Comparison of ENCODE assay signal across 26 cellular contexts in genomic region chr13:50322006-50322405, GRCh38.
DNase-seq lines count a peak whose midpoint lies in the region; ATAC-seq and TF ChIP-seq lines count a peak whose summit lies in the region.
"Had no signal": no experiment of that assay in that cellular context is flagged by ENCODE, and none has a peak within 500 bp of the region (broad histone marks: within the 10 kb centered on the region; RNA-seq: fewer than 3 reads in every experiment).

No MANE protein-coding gene starts in this region.

- POLR2A ChIA-PET in Panc1 (lab: Charles Lee): no interaction called here
- POLR2A ChIA-PET in CD4-positive, alpha-beta memory T cell (lab: Charles Lee; ENCODE audit: partially characterized antibody): no interaction called here
- POLR2A ChIA-PET in PC-9 (lab: Charles Lee; ENCODE audit: unreplicated experiment): no interaction called here

- peaks cover 27% of the 10 kb centered on the region for H3F3A ChIP-seq in PC-9 (ENCODE audit: insufficient read depth, low read depth)

- H2AFZ ChIP-seq in PC-9: no peak overlapping the region

- no peaks in the 10 kb centered on the region for H3K27me3 Mint-ChIP-seq in CD4-positive, alpha-beta memory T cell

- DNase-seq in GF-D8 (lab: John Stamatoyannopoulos, UW) (peak; percentile 55), NB4 (ENCODE audit: low read depth) (peak; percentile 69), Panc1 (ENCODE audit: low read depth, low spot score) (no peak), NCI-H2196 treated with DMSO at 0.1 percent for 48 hours (lab: John Stamatoyannopoulos, UW; ENCODE audit: unreplicated experiment) (no peak), PC-9 (no peak)
- DNase-seq in CD4-positive, alpha-beta memory T cell: no peak
- DNase-seq: BE2C, DMS153, DND-41, HCEC 1CT, IMR-90, KG1, MM.1S, NCI-H1105 treated with DMSO at 0.1 percent for 48 hours, NCI-H146, NCI-H1930, NCI-H2107, NCI-H446, NCI-H524 treated with DMSO at 0.1 percent for 48 hours, NCI-H774, SW 1271, T-helper 9 cell had no signal

- intact Hi-C loops in Panc1 (cut with micrococcal nuclease; ENCODE audit: unreplicated experiment): loop anchor here (5.0 kb wide), 1 partner anchor 190 kb away; no protein-coding TSS in a partner anchor
- intact Hi-C loops in CD4-positive, alpha-beta memory T cell (cut with micrococcal nuclease): no loop called here
- intact Hi-C loops in PC-9 (cut with micrococcal nuclease; ENCODE audit: unreplicated experiment): loop anchor here (5.0 kb wide), 1 partner anchor 240 kb away; no protein-coding TSS in a partner anchor

- H3K4me3 ChIP-seq in NB4 (ENCODE audit: low read depth, low read length): no peak overlapping the region
- no peak overlapping the region for H3K4me3 ChIP-seq in Panc1 (ENCODE audit: low read depth in 2 of 2, low read length in 2 of 2)
- H3K4me3 ChIP-seq in CD4-positive, alpha-beta memory T cell (ENCODE audit: low read length in 2 of 2): no peak overlapping the region
- no peak overlapping the region for H3K4me3 ChIP-seq in PC-9
- H3K4me3 ChIP-seq: SJSA1 had no signal

- H3K4me1 Mint-ChIP-seq in CD4-positive, alpha-beta memory T cell: peaks cover 28 to 33% (median 31%) of the 10 kb centered on the region in 4 donors

- no peaks in the 10 kb centered on the region for H3K79me2 ChIP-seq in PC-9 (ENCODE audit: low read depth)

- in situ Hi-C loops in Panc1 (cut with HindIII; ENCODE audit: low pct_unique_long_range_greater_than_20kb, low sequenced_read_pairs): no loop called here

- H3K36me3 Mint-ChIP-seq in CD4-positive, alpha-beta memory T cell: no peaks in the 10 kb centered on the region
- H3K36me3 Mint-ChIP-seq: CD14-positive monocyte had no signal

- H3K27ac Mint-ChIP-seq in CD4-positive, alpha-beta memory T cell: no peak overlapping the region
- H3K27ac Mint-ChIP-seq: T-helper 1 cell treated with Interleukin-12 subunit alpha and Interleukin-12 subunit beta and Interleukin-4 antibody, amounts not matched to agents 30 μg/mL and 1 μg/mL, for 36 hours had no signal

- BruUV-seq in Panc1 (replicated peaks; lab: Mats Ljungman, UMichigan): no TSS peak
- BruUV-seq in PC-9 (replicated peaks; lab: Mats Ljungman, UMichigan): no TSS peak

- peaks cover 0 to 10% (median 3%) of the 10 kb centered on the region in 8 donors for H3K9me3 Mint-ChIP-seq in CD4-positive, alpha-beta memory T cell
- H3K9me3 Mint-ChIP-seq: T-helper 1 cell treated with Interleukin-12 subunit alpha and Interleukin-12 subunit beta and Interleukin-4 antibody, amounts not matched to agents 30 μg/mL and 1 μg/mL, for 36 hours had no signal

- TF ChIP-seq CTCF in NB4 (IDR thresholded peaks at IDR 0.05; ENCODE audit: low read depth, low read length) (no peak), Panc1 (IDR thresholded peaks at IDR 0.05) (no peak), PC-9 (conservative IDR thresholded peaks at IDR 0.05) (no peak)

- no peak overlapping the region for H3K4me3 Mint-ChIP-seq in CD4-positive, alpha-beta memory T cell
- H3K4me3 Mint-ChIP-seq: CD14-positive monocyte; T-helper 1 cell treated with Interleukin-12 subunit alpha and Interleukin-12 subunit beta and Interleukin-4 antibody, amounts not matched to agents 30 μg/mL and 1 μg/mL, for 36 hours had no signal

- ATAC-seq in Panc1 (no peak), GM21367 (IDR thresholded peaks at IDR 0.05; ENCODE audit: unreplicated experiment) (no peak)

- no peaks in the 10 kb centered on the region for H3K9me3 ChIP-seq in Panc1 (ENCODE audit: control insufficient read depth, insufficient read depth, low read depth, low read length)
- no peaks in the 10 kb centered on the region for H3K9me3 ChIP-seq in CD4-positive, alpha-beta memory T cell (ENCODE audit: control insufficient read depth in 1 of 2, low read length in 2 of 2)
- H3K9me3 ChIP-seq in PC-9 (ENCODE audit: insufficient read depth, low read depth): peaks cover 16% of the 10 kb centered on the region
- H3K9me3 ChIP-seq: BE2C, SJSA1 had no signal

- H3K27me3 ChIP-seq in Panc1 (ENCODE audit: control insufficient read depth, insufficient read depth, low read length) (no peaks in the 10 kb centered on the region), PC-9 (ENCODE audit: insufficient read depth, low read depth) (no peaks in the 10 kb centered on the region)
- no peaks in the 10 kb centered on the region for H3K27me3 ChIP-seq in CD4-positive, alpha-beta memory T cell (ENCODE audit: insufficient read depth, low read length)
- H3K27me3 ChIP-seq: BE2C, SJSA1 had no signal

- no peaks in the 10 kb centered on the region for H4K20me1 ChIP-seq in PC-9 (ENCODE audit: insufficient read depth)

- H3K4me2 ChIP-seq in PC-9: no peak overlapping the region

- H3K36me3 ChIP-seq in Panc1 (ENCODE audit: control insufficient read depth, insufficient read depth, low read length) (no peaks in the 10 kb centered on the region), PC-9 (ENCODE audit: low read depth) (no peaks in the 10 kb centered on the region)
- H3K36me3 ChIP-seq in CD4-positive, alpha-beta memory T cell (ENCODE audit: insufficient read depth, low read length): no peaks in the 10 kb centered on the region
- H3K36me3 ChIP-seq: BE2C, SJSA1 had no signal

- no peak for TF ChIP-seq POLR2A in NB4 (IDR thresholded peaks at IDR 0.05; ENCODE audit: extremely low read depth, insufficient read length)

- H3K9me2 ChIP-seq in PC-9 (ENCODE audit: insufficient read depth): no peaks in the 10 kb centered on the region

- CTCF ChIA-PET in Panc1 (lab: Charles Lee) (no interaction called here), PC-9 (lab: Charles Lee) (no interaction called here)
- CTCF ChIA-PET in CD4-positive, alpha-beta memory T cell (lab: Charles Lee; ENCODE audit: partially characterized antibody): no interaction called here

- H3K4me1 ChIP-seq in Panc1 (ENCODE audit: control insufficient read depth, insufficient read depth, low read length) (peaks cover 29% of the 10 kb centered on the region), PC-9 (replicated peaks; ENCODE audit: insufficient read depth) (peaks cover 42% of the 10 kb centered on the region)
- peaks cover 32% of the 10 kb centered on the region for H3K4me1 ChIP-seq in CD4-positive, alpha-beta memory T cell (ENCODE audit: insufficient read depth, low read length)
- H3K4me1 ChIP-seq: BE2C had no signal

- peak overlapping the region; percentile 97 for H3K27ac ChIP-seq in Panc1 (ENCODE audit: low read length)
- no peak overlapping the region for H3K27ac ChIP-seq in CD4-positive, alpha-beta memory T cell (ENCODE audit: low read depth, low read length)
- H3K27ac ChIP-seq in PC-9: no peak overlapping the region
- H3K27ac ChIP-seq: SJSA1 had no signal

Comparison
In these comparisons a context has a peak if more than half of its experiments do, and no peak if none do; other contexts are left out.
1. DNase-seq: peak in GF-D8 (single experiment) and NB4 (single experiment); none in Panc1 (single experiment), CD4-positive, alpha-beta memory T cell (0 of 5), NCI-H2196 treated with DMSO at 0.1 percent for 48 hours (single experiment) and PC-9 (0 of 2).